Comparison of ENCODE assay signal across 9 cellular contexts in the genomic region with DNA sequence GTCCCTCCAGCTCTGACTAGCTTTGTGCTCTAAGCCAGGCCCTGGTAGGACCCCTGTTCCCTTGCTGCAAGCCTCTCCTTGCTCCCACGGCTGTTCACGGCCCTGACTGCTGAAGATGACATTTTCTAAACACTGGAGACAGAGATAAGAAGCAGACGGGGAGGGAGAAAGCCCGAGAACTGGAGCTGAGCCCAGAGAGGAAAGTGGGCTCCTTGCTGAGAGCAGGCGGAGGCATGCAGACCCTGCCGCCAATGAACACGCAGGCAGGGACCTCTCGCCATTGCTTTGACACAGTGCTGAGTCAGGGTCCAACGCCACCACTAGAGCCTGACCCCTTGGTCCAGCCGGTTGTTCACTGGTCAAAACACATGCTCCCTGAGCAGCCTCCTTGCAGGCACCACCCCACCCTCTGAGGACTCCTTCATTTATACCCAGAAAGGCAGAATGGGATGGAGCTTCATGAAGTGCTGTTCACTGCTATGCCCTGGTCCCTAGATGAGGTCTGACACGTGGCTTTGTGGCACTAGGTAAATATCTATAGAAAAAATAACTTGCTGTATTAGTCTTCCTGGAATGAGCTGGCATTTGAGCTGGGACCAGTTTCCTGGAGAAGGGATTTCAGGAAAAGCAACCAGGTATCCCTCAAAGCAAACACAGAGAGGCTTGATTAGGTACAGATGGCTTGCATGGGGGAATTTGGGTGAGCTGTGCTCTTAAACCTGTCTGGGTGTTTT.
DNase-seq lines count a peak whose midpoint lies in the region; ATAC-seq and TF ChIP-seq lines count a peak whose summit lies in the region.
"Had no signal": no experiment of that assay in that cellular context is flagged by ENCODE, and none has a peak within 500 bp of the region (broad histone marks: within the 10 kb centered on the region; RNA-seq: fewer than 3 reads in every experiment).

No MANE protein-coding gene starts in this region.

- POLR2A ChIA-PET in CD4-positive, alpha-beta T cell (lab: Charles Lee), result no interaction called here

- 69% methylated on average over 11 of the region's 11 CpGs for WGBS in liver

- no peak for TF ChIP-seq CTCF in liver (IDR thresholded peaks at IDR 0.05; ENCODE audit: low read depth, low read length, missing input control)
- TF ChIP-seq CTCF in tibial artery (IDR thresholded peaks at IDR 0.05), result no peak
- no peak for TF ChIP-seq CTCF in CD4-positive, alpha-beta T cell (IDR thresholded peaks at IDR 0.05)

- CTCF ChIA-PET in CD4-positive, alpha-beta T cell (lab: Charles Lee), result no interaction called here

- H3K27me3 ChIP-seq in liver (ENCODE audit: control insufficient read depth in 4 of 4, insufficient read depth in 4 of 4, low read length in 3 of 4) (no peaks in the 10 kb centered on the region), tibial artery (no peaks in the 10 kb centered on the region)
- peaks cover 3% of the 10 kb centered on the region for H3K27me3 ChIP-seq in CD4-positive, alpha-beta T cell (ENCODE audit: control insufficient read depth, insufficient read depth, low read length)

- H3K27ac ChIP-seq in cingulate gyrus (ENCODE audit: low read depth, low read length) (peak overlapping the region; percentile 39), liver (ENCODE audit: low read depth in 1 of 2, low read length in 2 of 2) (peak overlapping the region; percentile 65), tibial artery (peak overlapping the region; percentile 90 to 91)
- no peak overlapping the region for H3K27ac ChIP-seq in CD4-positive, alpha-beta T cell (ENCODE audit: low read depth, low read length)

- H3K4me3 ChIP-seq in liver (ENCODE audit: low read depth in 1 of 3, low read length in 3 of 3) (no peak overlapping the region), tibial artery (no peak overlapping the region)

- no peak for TF ChIP-seq RAD21 in liver (IDR thresholded peaks at IDR 0.05)

- H3K36me3 ChIP-seq in liver (ENCODE audit: control insufficient read depth in 4 of 4, insufficient read depth in 3 of 4, low read depth in 1 of 4, low read length in 3 of 4), result no peaks in the 10 kb centered on the region
- H3K36me3 ChIP-seq in tibial artery, result no peaks in the 10 kb centered on the region

- H3K4me1 Mint-ChIP-seq in activated T-cell treated with anti-CD3 and anti-CD28 coated beads, Interleukin-2, amount 50 U/mL, for 4 hours (ENCODE audit: low read depth), result no peaks in the 10 kb centered on the region
- no peaks in the 10 kb centered on the region for H3K4me1 Mint-ChIP-seq in CD4-positive, alpha-beta T cell (ENCODE audit: low read depth)

- no peak overlapping the region for H3K27ac Mint-ChIP-seq in CD4-positive, alpha-beta T cell
- H3K27ac Mint-ChIP-seq: activated naive CD8-positive, alpha-beta T cell had no signal

- peaks cover 13 to 31% (median 18%) of the 10 kb centered on the region in 4 donors for H3K4me1 ChIP-seq in liver (ENCODE audit: control insufficient read depth in 4 of 4, insufficient read depth in 4 of 4, low read length in 3 of 4)
- peaks cover 10 to 76% (median 73%) of the 10 kb centered on the region in 4 donors for H3K4me1 ChIP-seq in tibial artery

- H3K36me3 Mint-ChIP-seq in activated T-cell treated with anti-CD3 and anti-CD28 coated beads, Interleukin-2, amount 50 U/mL, for 4 hours (ENCODE audit: insufficient read depth), result no peaks in the 10 kb centered on the region
- H3K36me3 Mint-ChIP-seq in CD4-positive, alpha-beta T cell (ENCODE audit: low read depth), result no peaks in the 10 kb centered on the region
- H3K36me3 Mint-ChIP-seq: activated naive CD8-positive, alpha-beta T cell had no signal

- peaks cover 2% of the 10 kb centered on the region for H3K27me3 Mint-ChIP-seq in activated T-cell treated with anti-CD3 and anti-CD28 coated beads, Interleukin-2, amount 50 U/mL, for 4 hours (ENCODE audit: low read depth)
- H3K27me3 Mint-ChIP-seq in CD4-positive, alpha-beta T cell, result peaks cover 4% of the 10 kb centered on the region

- no peak overlapping the region for H3K9ac ChIP-seq in liver (ENCODE audit: low read depth in 1 of 2, low read length in 2 of 2)

- H3K9me3 Mint-ChIP-seq in activated T-cell treated with anti-CD3 and anti-CD28 coated beads, Interleukin-2, amount 50 U/mL, for 4 hours, result no peaks in the 10 kb centered on the region
- no peaks in the 10 kb centered on the region for H3K9me3 Mint-ChIP-seq in CD4-positive, alpha-beta T cell

- peak; percentile 84 for DNase-seq in NCI-H226
- peak; percentile 34 to 74 for DNase-seq in tibial artery
- DNase-seq in activated T-cell treated with anti-CD3 and anti-CD28 coated beads, Interleukin-2, amount 50 U/mL, for 4 hours, result no peak
- no peak for DNase-seq in NCI-H526 treated with DMSO at 0.1 percent for 48 hours (lab: John Stamatoyannopoulos, UW)
- DNase-seq in CD4-positive, alpha-beta T cell, result no peak

- H3K9me3 ChIP-seq in liver (ENCODE audit: control insufficient read depth in 4 of 4, low read length in 3 of 4), result no peaks in the 10 kb centered on the region
- H3K9me3 ChIP-seq in tibial artery, result no peaks in the 10 kb centered on the region
- H3K9me3 ChIP-seq in CD4-positive, alpha-beta T cell (ENCODE audit: control insufficient read depth, low read length), result no peaks in the 10 kb centered on the region

- no peak for ATAC-seq in activated T-cell treated with anti-CD3 and anti-CD28 coated beads, Interleukin-2, amount 50 U/mL, for 4 hours
- no peak for ATAC-seq in HG03135 (IDR thresholded peaks at IDR 0.05; ENCODE audit: unreplicated experiment)
- ATAC-seq in CD4-positive, alpha-beta T cell (ENCODE audit: poor library complexity), result no peak

- H3K4me3 Mint-ChIP-seq in activated T-cell treated with anti-CD3 and anti-CD28 coated beads, Interleukin-2, amount 50 U/mL, for 4 hours, result no peak overlapping the region
- no peak overlapping the region for H3K4me3 Mint-ChIP-seq in CD4-positive, alpha-beta T cell
- H3K4me3 Mint-ChIP-seq: activated naive CD8-positive, alpha-beta T cell had no signal

- intact Hi-C loops in tibial artery (cut with DNase I; ENCODE audit: low total_unique reads), result no loop called here
- intact Hi-C loops in CD4-positive, alpha-beta T cell (cut with DNase I, micrococcal nuclease), result no loop called here

TF ChIP-seq in liver, 16 proteins besides CTCF, POLR2A, EP300 and RAD21:
- TF ChIP-seq NR2F2 (IDR thresholded peaks at IDR 0.05) (peak; percentile 71), SP1 (IDR thresholded peaks at IDR 0.05) (peak; percentile 7), GABPA (IDR thresholded peaks at IDR 0.05 in 1 of 2, conservative IDR thresholded peaks at IDR 0.05 in 1 of 2) (no peak), JUND (IDR thresholded peaks at IDR 0.05) (no peak), HNF4G (IDR thresholded peaks at IDR 0.05) (no peak), RXRA (IDR thresholded peaks at IDR 0.05) (peak; percentile 21 to 42)
- TF ChIP-seq, protein P1, sequence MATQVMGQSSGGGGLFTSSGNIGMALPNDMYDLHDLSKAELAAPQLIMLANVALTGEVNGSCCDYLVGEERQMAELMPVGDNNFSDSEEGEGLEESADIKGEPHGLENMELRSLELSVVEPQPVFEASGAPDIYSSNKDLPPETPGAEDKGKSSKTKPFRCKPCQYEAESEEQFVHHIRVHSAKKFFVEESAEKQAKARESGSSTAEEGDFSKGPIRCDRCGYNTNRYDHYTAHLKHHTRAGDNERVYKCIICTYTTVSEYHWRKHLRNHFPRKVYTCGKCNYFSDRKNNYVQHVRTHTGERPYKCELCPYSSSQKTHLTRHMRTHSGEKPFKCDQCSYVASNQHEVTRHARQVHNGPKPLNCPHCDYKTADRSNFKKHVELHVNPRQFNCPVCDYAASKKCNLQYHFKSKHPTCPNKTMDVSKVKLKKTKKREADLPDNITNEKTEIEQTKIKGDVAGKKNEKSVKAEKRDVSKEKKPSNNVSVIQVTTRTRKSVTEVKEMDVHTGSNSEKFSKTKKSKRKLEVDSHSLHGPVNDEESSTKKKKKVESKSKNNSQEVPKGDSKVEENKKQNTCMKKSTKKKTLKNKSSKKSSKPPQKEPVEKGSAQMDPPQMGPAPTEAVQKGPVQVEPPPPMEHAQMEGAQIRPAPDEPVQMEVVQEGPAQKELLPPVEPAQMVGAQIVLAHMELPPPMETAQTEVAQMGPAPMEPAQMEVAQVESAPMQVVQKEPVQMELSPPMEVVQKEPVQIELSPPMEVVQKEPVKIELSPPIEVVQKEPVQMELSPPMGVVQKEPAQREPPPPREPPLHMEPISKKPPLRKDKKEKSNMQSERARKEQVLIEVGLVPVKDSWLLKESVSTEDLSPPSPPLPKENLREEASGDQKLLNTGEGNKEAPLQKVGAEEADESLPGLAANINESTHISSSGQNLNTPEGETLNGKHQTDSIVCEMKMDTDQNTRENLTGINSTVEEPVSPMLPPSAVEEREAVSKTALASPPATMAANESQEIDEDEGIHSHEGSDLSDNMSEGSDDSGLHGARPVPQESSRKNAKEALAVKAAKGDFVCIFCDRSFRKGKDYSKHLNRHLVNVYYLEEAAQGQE (IDR thresholded peaks at IDR 0.05), result no peak
- TF ChIP-seq, protein P2, sequence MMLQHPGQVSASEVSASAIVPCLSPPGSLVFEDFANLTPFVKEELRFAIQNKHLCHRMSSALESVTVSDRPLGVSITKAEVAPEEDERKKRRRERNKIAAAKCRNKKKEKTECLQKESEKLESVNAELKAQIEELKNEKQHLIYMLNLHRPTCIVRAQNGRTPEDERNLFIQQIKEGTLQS (IDR thresholded peaks at IDR 0.05), result no peak

Comparison
In these comparisons a context has a peak if more than half of its experiments do, and no peak if none do; other contexts are left out.
1. DNase-seq: peak in NCI-H226 (single experiment) and tibial artery (2 of 2); none in activated T-cell treated with anti-CD3 and anti-CD28 coated beads, Interleukin-2, amount 50 U/mL, for 4 hours (single experiment), NCI-H526 treated with DMSO at 0.1 percent for 48 hours (single experiment) and CD4-positive, alpha-beta T cell (0 of 10).